ENCODE assay signal across 14 cellular contexts in genomic region chr4:108224628-108225053, GRCh38.
DNase-seq lines count a peak whose midpoint lies in the region; ATAC-seq and TF ChIP-seq lines count a peak whose summit lies in the region.
"Had no signal": no experiment of that assay in that cellular context is flagged by ENCODE, and none has a peak within 500 bp of the region (broad histone marks: within the 10 kb centered on the region; RNA-seq: fewer than 3 reads in every experiment).

No MANE protein-coding gene starts in this region.

- DNase-seq in AG08396 (ENCODE audit: low spot score) (peak; percentile 12), HEK293T (ENCODE audit: extremely low spot score) (peak; percentile 58), islet precursor cell (peak; percentile 95), pons (ENCODE audit: low spot score) (no peak)
- DNase-seq: activated CD4-positive, CD25-positive, alpha-beta regulatory T cell treated with anti-CD3 and anti-CD28 coated beads, Interleukin-2, amount 50 U/mL, for 72 hours; activated T-cell treated with anti-CD3 and anti-CD28 coated beads, Interleukin-2, amount 50 U/mL, for 72 hours; NCI-H526; small intestine had no signal

- CTCF ChIA-PET in HEK293T (lab: Yijun Ruan, JAX): no interaction called here

- POLR2A ChIA-PET in HEK293T (lab: Yijun Ruan, JAX): interaction anchor here (0.9 kb wide), 1 partner anchor 13 kb away, joined by 3 read pairs; no protein-coding TSS in a partner anchor

- peak; percentile 16; the same call in 1 of the 2 replicates for TF ChIP-seq CTCF in VCaP (conservative IDR thresholded peaks at IDR 0.05)

- ATAC-seq in HG03342 (IDR thresholded peaks at IDR 0.05; ENCODE audit: unreplicated experiment) (no peak), GM18870 (IDR thresholded peaks at IDR 0.05; ENCODE audit: unreplicated experiment) (no peak), GM21515 (IDR thresholded peaks at IDR 0.05; ENCODE audit: unreplicated experiment) (no peak)
- ATAC-seq: activated T-cell treated with anti-CD3 and anti-CD28 coated beads, Interleukin-2, amount 50 U/mL, for 72 hours had no signal

- H3K27ac ChIP-seq in VCaP: no peak overlapping the region
- H3K27ac ChIP-seq: breast epithelium, SJSA1 had no signal

TF ChIP-seq in HEK293T, 16 proteins besides CTCF, POLR2A, EP300 and RAD21:
- TF ChIP-seq NFRKB (IDR thresholded peaks at IDR 0.05) (no peak), L3MBTL2 (conservative IDR thresholded peaks at IDR 0.05) (no peak), FOXM1 (IDR thresholded peaks at IDR 0.05; ENCODE audit: borderline replicate concordance) (no peak), ELF4 (IDR thresholded peaks at IDR 0.05) (no peak), ZNF384 (IDR thresholded peaks at IDR 0.05) (no peak), BHLHE40 (IDR thresholded peaks at IDR 0.05; ENCODE audit: borderline replicate concordance) (no peak), ARNT (IDR thresholded peaks at IDR 0.05) (no peak), TARDBP (IDR thresholded peaks at IDR 0.05) (no peak), SUZ12 (IDR thresholded peaks at IDR 0.05) (no peak), LEF1 (IDR thresholded peaks at IDR 0.05; ENCODE audit: borderline replicate concordance) (no peak), FOXA1 (IDR thresholded peaks at IDR 0.05) (no peak)
